8 cellular contexts compared by ENCODE assay signal in the genomic region with DNA sequence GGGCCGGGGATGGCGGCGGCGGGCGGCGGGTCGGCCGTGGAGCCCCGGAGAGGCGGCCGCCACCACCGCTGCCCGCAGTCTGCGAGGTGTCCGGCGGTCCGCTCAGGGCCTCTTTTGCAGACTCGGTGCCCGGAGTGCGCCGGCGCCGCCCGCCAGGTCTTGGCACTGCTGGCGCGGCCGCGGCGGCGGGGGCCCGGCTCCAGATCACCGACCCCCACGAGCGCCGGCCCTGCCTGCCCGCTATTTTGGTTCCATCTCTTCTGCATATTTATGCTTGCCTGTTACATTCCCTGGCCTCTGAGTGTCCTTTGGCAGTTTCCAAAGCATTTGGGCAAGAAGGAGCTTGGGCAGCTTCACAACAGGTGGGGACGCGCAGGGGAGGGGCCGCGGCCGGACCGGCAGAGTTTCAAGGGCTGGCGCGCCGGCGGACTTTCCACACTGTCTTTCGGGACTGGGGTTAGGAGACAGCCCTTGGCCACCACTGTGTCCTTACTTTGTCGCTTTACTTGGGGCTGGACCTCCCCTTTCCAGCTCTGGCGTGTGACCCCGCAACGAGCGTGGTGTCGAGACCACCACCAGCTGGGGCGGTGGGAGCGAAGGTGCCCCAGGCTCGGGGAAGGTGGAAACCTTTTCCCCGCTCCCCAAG. TPM values are rescaled to one million over a fixed set of nuclear protein-coding genes. Genes with fewer than 3 reads are reported as not detected.
DNase-seq lines count a peak whose midpoint lies in the region; ATAC-seq, FAIRE-seq and TF ChIP-seq lines count a peak whose summit lies in the region.

No MANE protein-coding gene starts in this region.

- no peak overlapping the region for H4K91ac ChIP-seq in H1 (replicated peaks; ENCODE audit: insufficient read length, low read length)

- no peak overlapping the region for H3K23ac ChIP-seq in H1 (ENCODE audit: insufficient read length)

- peak overlapping the region; percentile 66 for H4K5ac ChIP-seq in H1 (ENCODE audit: insufficient read length, low read depth, low read length)

- peak overlapping the region; percentile 29; the same call in 1 of the 2 replicates for H3K18ac ChIP-seq in H1 (ENCODE audit: extremely low read depth, low read length)

- peak overlapping the region; percentile 78 for H3K4ac ChIP-seq in H1 (replicated peaks; ENCODE audit: insufficient read length, low read depth, low read length)

- no peak for FAIRE-seq in GM12892 (lab: Jason Lieb, UNC)
- no peak for FAIRE-seq in H1 (lab: Jason Lieb, UNC)

- H3K27ac Mint-ChIP-seq in stimulated activated memory B cell treated with anti-CD40 and anti-IgM and Interleukin-4, amounts not matched to agents 10 μg/mL and 1 μg/mL and 100 μg/mL, for 72 hours, result peak overlapping the region; percentile 94

- POLR2A ChIA-PET in HEK293T (lab: Yijun Ruan, JAX) (interaction anchor here (1.0 to 1.4 kb wide), 2 partner anchors 9 to 23 kb away, joined by 4 to 5 read pairs; no protein-coding TSS in a partner anchor), H1 (lab: Charles Lee; ENCODE audit: partially characterized antibody) (interaction anchor here (0.8 to 2.7 kb wide), 10 partner anchors 9 to 184 kb away, joined by 3 to 10 read pairs (median 4); a partner anchor contains a TSS)

- no peaks in the 10 kb centered on the region for H3K27me3 ChIP-seq in MM.1S (replicated peaks; ENCODE audit: insufficient read depth, low read length)
- H3K27me3 ChIP-seq in H1 (replicated peaks in 1 of 4; ENCODE audit: control insufficient read depth in 3 of 4, extremely low read depth in 1 of 4, insufficient read depth in 3 of 4, low read length in 3 of 4), result no peaks in the 10 kb centered on the region

- peak overlapping the region; percentile 98 for H4K8ac ChIP-seq in H1 (ENCODE audit: extremely low read depth, insufficient read depth, low read length)

- no peak for TF ChIP-seq RAD21 in H1 (IDR thresholded peaks at IDR 0.05 in 1 of 2, conservative IDR thresholded peaks at IDR 0.05 in 1 of 2; ENCODE audit: low read depth in 2 of 2, low read length in 2 of 2)

- peaks cover 16% of the 10 kb centered on the region for H3K4me1 ChIP-seq in MM.1S (ENCODE audit: low read length)
- H3K4me1 ChIP-seq in H1 (replicated peaks in 1 of 4; ENCODE audit: control insufficient read depth in 3 of 4, insufficient read depth in 4 of 4, low read length in 3 of 4), result peaks cover 2 to 9% (median 4%) of the 10 kb centered on the region in 4 experiments; a peak in 4 of 7 replicates
- peaks cover 13% of the 10 kb centered on the region for H3K4me1 ChIP-seq in mesodermal cell (ENCODE audit: control insufficient read depth, insufficient read depth, low read length, poor library complexity, severe bottlenecking)

- no peak for TF ChIP-seq POLR2A in GM12892 (IDR thresholded peaks at IDR 0.05; ENCODE audit: low read depth, low read length)
- no peak for TF ChIP-seq POLR2A in H1 (IDR thresholded peaks at IDR 0.05; ENCODE audit: control extremely low read depth in 1 of 2, low read depth in 2 of 2, low read length in 2 of 2)

- no peak overlapping the region for H2BK12ac ChIP-seq in H1 (ENCODE audit: low read depth, low read length)

- H3K9me3 ChIP-seq in MM.1S (replicated peaks; ENCODE audit: insufficient read depth, low read length) (no peaks in the 10 kb centered on the region), H1 (ENCODE audit: insufficient read depth in 2 of 2, low read depth in 1 of 2, low read length in 1 of 2) (no peaks in the 10 kb centered on the region), mesodermal cell (ENCODE audit: control insufficient read depth, low read length) (no peaks in the 10 kb centered on the region)

- no peak overlapping the region for H3K14ac ChIP-seq in H1 (ENCODE audit: insufficient read length)

- H2BK5ac ChIP-seq in H1 (ENCODE audit: low read depth, low read length), result 0 out of 2 replicates have a peak overlapping the region, but pooled peaks have one; percentile 67

- no peaks in the 10 kb centered on the region for H3K36me3 Mint-ChIP-seq in stimulated activated memory B cell treated with anti-CD40 and anti-IgM and Interleukin-4, amounts not matched to agents 10 μg/mL and 1 μg/mL and 100 μg/mL, for 72 hours

- peak overlapping the region; percentile 88 for H3K4me2 ChIP-seq in MM.1S (ENCODE audit: low read depth, low read length)
- H3K4me2 ChIP-seq in H1 (ENCODE audit: insufficient read depth in 1 of 2, low read depth in 2 of 2, low read length in 2 of 2), result peak overlapping the region; percentile 82 to 95

- no peak for TF ChIP-seq EP300 in H1 (IDR thresholded peaks at IDR 0.05; ENCODE audit: borderline replicate concordance in 1 of 2, low read depth in 2 of 2, low read length in 2 of 2)

- H3K9ac ChIP-seq in MM.1S (ENCODE audit: low read length) (peak overlapping the region; percentile 76), H1 (replicated peaks in 1 of 4; ENCODE audit: extremely low read depth in 1 of 4, low read depth in 3 of 4, low read length in 3 of 4) (peak overlapping the region; percentile 66 to 100 (median 81))

- WGBS in H1 (ENCODE audit: extremely low coverage in 1 of 2, insufficient coverage in 1 of 2, insufficient read length in 1 of 2, insufficient replicate concordance in 2 of 2, low coverage in 1 of 2, low lambda C conversion rate in 2 of 2, missing lambda C conversion rate in 1 of 2), 2 experiments, result 2% methylated on average over 27 of the region's 57 CpGs; no CpG with 5 or more reads in 1 of the 2 experiments
- WGBS in mesodermal cell (ENCODE audit: insufficient coverage in 2 of 2), 2 experiments, result 1% methylated on average over 46 to 57 of the region's 57 CpGs

- H3K27me3 Mint-ChIP-seq in stimulated activated memory B cell treated with anti-CD40 and anti-IgM and Interleukin-4, amounts not matched to agents 10 μg/mL and 1 μg/mL and 100 μg/mL, for 72 hours, result no peaks in the 10 kb centered on the region

- peak; percentile 67 for ATAC-seq in stimulated activated memory B cell treated with anti-CD40 and anti-IgM and Interleukin-4, amounts not matched to agents 10 μg/mL and 1 μg/mL and 100 μg/mL, for 72 hours

- CTCF ChIA-PET in HEK293T (lab: Yijun Ruan, JAX) (interaction anchor here (0.9 kb wide), 1 partner anchor 21 kb away, joined by 3 read pairs; no protein-coding TSS in a partner anchor), H1 (lab: Charles Lee; ENCODE audit: partially characterized antibody) (interaction anchor here (1.3 to 1.7 kb wide), 2 partner anchors 21 to 28 kb away, joined by 6 to 8 read pairs; no protein-coding TSS in a partner anchor)

- no peak overlapping the region for H2BK120ac ChIP-seq in H1 (replicated peaks; ENCODE audit: low read depth, low read length)

- H2AK5ac ChIP-seq in H1 (ENCODE audit: low read depth, low read length), result no peak overlapping the region

- TF ChIP-seq CTCF in MM.1S (IDR thresholded peaks at IDR 0.05; ENCODE audit: low read length), result no peak
- TF ChIP-seq CTCF in H1 (IDR thresholded peaks at IDR 0.05; ENCODE audit: control extremely low read depth in 1 of 3, insufficient read depth in 1 of 3, low read depth in 1 of 3, low read length in 3 of 3), result no peak

- H3K9me3 Mint-ChIP-seq in stimulated activated memory B cell treated with anti-CD40 and anti-IgM and Interleukin-4, amounts not matched to agents 10 μg/mL and 1 μg/mL and 100 μg/mL, for 72 hours, result no peaks in the 10 kb centered on the region

- H3K27ac ChIP-seq in MM.1S (ENCODE audit: low read length), result peak overlapping the region; percentile 54; the same call in 1 of the 2 replicates
- H3K27ac ChIP-seq in H1 (ENCODE audit: low read depth, low read length), result peak overlapping the region; percentile 78; the same call in 1 of the 2 replicates
- H3K27ac ChIP-seq in mesodermal cell (ENCODE audit: low read depth, low read length, severe bottlenecking), result peak overlapping the region; percentile 75

- no peak overlapping the region for H2BK20ac ChIP-seq in H1 (ENCODE audit: low read length)

- peak overlapping the region; percentile 96 for H3K4me3 Mint-ChIP-seq in stimulated activated memory B cell treated with anti-CD40 and anti-IgM and Interleukin-4, amounts not matched to agents 10 μg/mL and 1 μg/mL and 100 μg/mL, for 72 hours

- DNase-seq in GM12892 (ENCODE audit: insufficient read length) (peak; percentile 27), HEK293T (ENCODE audit: extremely low spot score) (peak; percentile 48), MM.1S (peak; percentile 36), H1 (ENCODE audit: low read depth in 1 of 2, low spot score in 2 of 2) (peak in 1 of 2 experiments; percentile 72), MV-4-11 (lab: John Stamatoyannopoulos, UW) (no peak)
- peak; percentile 84 for DNase-seq in activated CD8-positive, alpha-beta memory T cell treated with anti-CD3 and anti-CD28 coated beads for 24 hours

- peaks cover 6% of the 10 kb centered on the region; the same call in 1 of the 2 replicates for H3F3A ChIP-seq in MM.1S (ENCODE audit: insufficient read depth, low read length)

- H3K36me3 ChIP-seq in MM.1S (replicated peaks; ENCODE audit: insufficient read depth, low read length), result no peaks in the 10 kb centered on the region
- H3K36me3 ChIP-seq in H1 (ENCODE audit: control insufficient read depth in 2 of 4, insufficient read depth in 4 of 4, low read length in 3 of 4), result no peaks in the 10 kb centered on the region
- no peaks in the 10 kb centered on the region for H3K36me3 ChIP-seq in mesodermal cell (ENCODE audit: control insufficient read depth, insufficient read depth, low read length)

- H2AFZ ChIP-seq in MM.1S (ENCODE audit: low read length) (peak overlapping the region; percentile 87), H1 (ENCODE audit: low read length) (no peak overlapping the region; the same call in 1 of the 2 replicates)

- peak overlapping the region; percentile 89 for H3K4me3 ChIP-seq in MM.1S (ENCODE audit: low read length)
- peak overlapping the region; percentile 55 to 77 (median 73) for H3K4me3 ChIP-seq in H1 (ENCODE audit: extremely low read depth in 1 of 4, insufficient read depth in 2 of 4, low read depth in 3 of 4, low read length in 4 of 4)
- H3K4me3 ChIP-seq in mesodermal cell (ENCODE audit: extremely low read depth, insufficient read depth, low read length, poor library complexity, severe bottlenecking), result peak overlapping the region; percentile 85

- no peaks in the 10 kb centered on the region for H3K9me2 ChIP-seq in MM.1S (replicated peaks; ENCODE audit: insufficient read depth, low read length)

- no peak overlapping the region for H2BK15ac ChIP-seq in H1 (ENCODE audit: low read length)

- 0 out of 2 replicates have a peak, but pooled peaks cover 4% of the 10 kb centered on the region for H4K20me1 ChIP-seq in MM.1S (ENCODE audit: insufficient read depth, low read length)
- peaks cover 3 to 4% of the 10 kb centered on the region in 2 experiments for H4K20me1 ChIP-seq in H1 (replicated peaks in 1 of 2; ENCODE audit: control insufficient read depth in 1 of 2, insufficient read depth in 2 of 2, low read length in 2 of 2)

- peaks cover 47% of the 10 kb centered on the region for H3K4me1 Mint-ChIP-seq in stimulated activated memory B cell treated with anti-CD40 and anti-IgM and Interleukin-4, amounts not matched to agents 10 μg/mL and 1 μg/mL and 100 μg/mL, for 72 hours

- H3K79me2 ChIP-seq in MM.1S (ENCODE audit: low read length) (peaks cover 39% of the 10 kb centered on the region), H1 (ENCODE audit: control insufficient read depth in 1 of 2, insufficient read depth in 2 of 2, low read length in 2 of 2) (peaks cover 0 to 31% of the 10 kb centered on the region in 2 experiments; a peak in 2 of 4 replicates)

- H3K79me1 ChIP-seq in H1 (ENCODE audit: low read depth, low read length), result no peaks in the 10 kb centered on the region

- H3K56ac ChIP-seq in H1 (replicated peaks; ENCODE audit: insufficient read length, low read depth, low read length), result peak overlapping the region; percentile 30

- peaks cover 8% of the 10 kb centered on the region; the same call in 1 of the 2 replicates for H3K23me2 ChIP-seq in H1 (ENCODE audit: low read depth, low read length)

RNA-seq across cellular contexts. Expression of a gene that starts 0.7 kb away (rescaled TPM):
- 8.4 TPM for polyA plus RNA-seq in GM12892 (2012; ENCODE audit: missing spikeins)
- total RNA-seq in H1 (2021; fragmentation: NEBNext Ultra II Directional; extraction: Animal tissue kit (Norgen Biotek cat#: 25700)), result 13.0 and 15.3 TPM in 2 replicates
- polyA plus RNA-seq in H1 (2011; rRNA removed), result 2.7 and 4.2 TPM in 2 replicates
- 3.6 TPM for polyA plus RNA-seq in H1 (2011; cell fraction: cytosol; rRNA removed)
- 5.0 TPM for polyA plus RNA-seq in H1 (2011; cell fraction: nucleus; rRNA removed)
- 5.1 to 6.2 TPM (median 5.8 TPM) in 4 replicates for polyA plus RNA-seq in H1 (2012, experiment 1 of 2)
- 0.60 TPM for polyA plus RNA-seq in H1 (2012, experiment 2 of 2)
- 5.8 TPM for polyA plus RNA-seq in H1 (2013, experiment 1 of 2)
- 5.8 TPM for polyA plus RNA-seq in H1 (2013, experiment 2 of 2)
- 13.8 and 14.7 TPM in 2 replicates for polyA minus RNA-seq in H1 (2011; rRNA and poly(A)+ RNA removed)
- polyA minus RNA-seq in H1 (2011; cell fraction: cytosol; rRNA and poly(A)+ RNA removed), result 10.8 TPM
- 35.9 TPM for polyA minus RNA-seq in H1 (2011; cell fraction: nucleus; rRNA and poly(A)+ RNA removed)
- polyA plus RNA-seq in mesodermal cell (2013, experiment 1 of 2), result 12.3 TPM
- 19.1 TPM for polyA plus RNA-seq in mesodermal cell (2013, experiment 2 of 2)
